1 cellular context compared by ENCODE assay signal in the genomic region with DNA sequence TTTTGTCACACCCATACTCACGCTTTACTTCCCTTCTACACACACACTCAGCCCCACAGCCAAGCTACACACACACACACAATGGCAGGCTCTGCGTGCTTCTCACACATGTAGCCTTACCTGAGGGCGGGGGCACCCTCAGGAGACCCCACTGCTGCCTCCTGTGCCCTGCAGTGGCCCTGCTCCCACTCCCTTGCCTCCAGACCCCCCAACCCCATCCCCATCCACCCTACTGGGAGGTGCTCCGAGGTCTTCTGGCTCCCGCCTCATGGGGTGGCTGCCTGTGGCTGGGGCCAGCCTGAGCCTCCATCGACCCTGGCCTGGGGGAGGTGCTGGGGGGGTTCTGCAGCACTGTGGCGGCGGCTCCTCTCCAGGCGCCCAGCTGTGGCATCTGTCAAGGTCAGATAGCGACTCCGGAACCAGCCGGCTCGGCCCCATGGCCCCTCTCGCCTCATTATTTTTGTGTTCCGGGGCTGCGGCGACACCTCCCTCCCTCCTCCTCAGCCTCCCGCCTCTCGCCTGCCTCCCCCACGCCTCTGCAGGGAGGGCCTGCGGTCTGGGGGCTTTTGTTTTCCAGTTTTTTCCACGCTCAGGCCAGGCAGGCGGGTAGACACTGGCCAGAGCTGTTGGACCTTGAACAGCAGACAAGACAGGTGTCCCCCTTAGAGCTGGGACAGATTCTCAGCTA.
A peak's percentile ranks its signal among the peaks of the same experiment; 100 is the strongest.
TF ChIP-seq lines count a peak whose summit lies in the region.

No MANE protein-coding gene starts in this region.

TF ChIP-seq in HEK293, 187 proteins besides CTCF, POLR2A, EP300 and RAD21 (continued from another document):
- TF ChIP-seq, protein P1, sequence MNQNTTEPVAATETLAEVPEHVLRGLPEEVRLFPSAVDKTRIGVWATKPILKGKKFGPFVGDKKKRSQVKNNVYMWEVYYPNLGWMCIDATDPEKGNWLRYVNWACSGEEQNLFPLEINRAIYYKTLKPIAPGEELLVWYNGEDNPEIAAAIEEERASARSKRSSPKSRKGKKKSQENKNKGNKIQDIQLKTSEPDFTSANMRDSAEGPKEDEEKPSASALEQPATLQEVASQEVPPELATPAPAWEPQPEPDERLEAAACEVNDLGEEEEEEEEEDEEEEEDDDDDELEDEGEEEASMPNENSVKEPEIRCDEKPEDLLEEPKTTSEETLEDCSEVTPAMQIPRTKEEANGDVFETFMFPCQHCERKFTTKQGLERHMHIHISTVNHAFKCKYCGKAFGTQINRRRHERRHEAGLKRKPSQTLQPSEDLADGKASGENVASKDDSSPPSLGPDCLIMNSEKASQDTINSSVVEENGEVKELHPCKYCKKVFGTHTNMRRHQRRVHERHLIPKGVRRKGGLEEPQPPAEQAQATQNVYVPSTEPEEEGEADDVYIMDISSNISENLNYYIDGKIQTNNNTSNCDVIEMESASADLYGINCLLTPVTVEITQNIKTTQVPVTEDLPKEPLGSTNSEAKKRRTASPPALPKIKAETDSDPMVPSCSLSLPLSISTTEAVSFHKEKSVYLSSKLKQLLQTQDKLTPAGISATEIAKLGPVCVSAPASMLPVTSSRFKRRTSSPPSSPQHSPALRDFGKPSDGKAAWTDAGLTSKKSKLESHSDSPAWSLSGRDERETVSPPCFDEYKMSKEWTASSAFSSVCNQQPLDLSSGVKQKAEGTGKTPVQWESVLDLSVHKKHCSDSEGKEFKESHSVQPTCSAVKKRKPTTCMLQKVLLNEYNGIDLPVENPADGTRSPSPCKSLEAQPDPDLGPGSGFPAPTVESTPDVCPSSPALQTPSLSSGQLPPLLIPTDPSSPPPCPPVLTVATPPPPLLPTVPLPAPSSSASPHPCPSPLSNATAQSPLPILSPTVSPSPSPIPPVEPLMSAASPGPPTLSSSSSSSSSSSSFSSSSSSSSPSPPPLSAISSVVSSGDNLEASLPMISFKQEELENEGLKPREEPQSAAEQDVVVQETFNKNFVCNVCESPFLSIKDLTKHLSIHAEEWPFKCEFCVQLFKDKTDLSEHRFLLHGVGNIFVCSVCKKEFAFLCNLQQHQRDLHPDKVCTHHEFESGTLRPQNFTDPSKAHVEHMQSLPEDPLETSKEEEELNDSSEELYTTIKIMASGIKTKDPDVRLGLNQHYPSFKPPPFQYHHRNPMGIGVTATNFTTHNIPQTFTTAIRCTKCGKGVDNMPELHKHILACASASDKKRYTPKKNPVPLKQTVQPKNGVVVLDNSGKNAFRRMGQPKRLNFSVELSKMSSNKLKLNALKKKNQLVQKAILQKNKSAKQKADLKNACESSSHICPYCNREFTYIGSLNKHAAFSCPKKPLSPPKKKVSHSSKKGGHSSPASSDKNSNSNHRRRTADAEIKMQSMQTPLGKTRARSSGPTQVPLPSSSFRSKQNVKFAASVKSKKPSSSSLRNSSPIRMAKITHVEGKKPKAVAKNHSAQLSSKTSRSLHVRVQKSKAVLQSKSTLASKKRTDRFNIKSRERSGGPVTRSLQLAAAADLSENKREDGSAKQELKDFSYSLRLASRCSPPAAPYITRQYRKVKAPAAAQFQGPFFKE (tag by site-specific recombination; IDR thresholded peaks at IDR 0.05; ENCODE audit: borderline replicate concordance) = no peak
- TF ChIP-seq ZNF785 (tag by site-specific recombination; IDR thresholded peaks at IDR 0.05) (no peak), REPIN1 (tag by site-specific recombination; IDR thresholded peaks at IDR 0.05; ENCODE audit: low read depth) (no peak), ZIC2 (tag by site-specific recombination; IDR thresholded peaks at IDR 0.05) (peak; percentile 70), ZFHX2 (tag by site-specific recombination; conservative IDR thresholded peaks at IDR 0.05) (peak; percentile 19; the same call in 1 of the 2 replicates)
- TF ChIP-seq, protein P2, sequence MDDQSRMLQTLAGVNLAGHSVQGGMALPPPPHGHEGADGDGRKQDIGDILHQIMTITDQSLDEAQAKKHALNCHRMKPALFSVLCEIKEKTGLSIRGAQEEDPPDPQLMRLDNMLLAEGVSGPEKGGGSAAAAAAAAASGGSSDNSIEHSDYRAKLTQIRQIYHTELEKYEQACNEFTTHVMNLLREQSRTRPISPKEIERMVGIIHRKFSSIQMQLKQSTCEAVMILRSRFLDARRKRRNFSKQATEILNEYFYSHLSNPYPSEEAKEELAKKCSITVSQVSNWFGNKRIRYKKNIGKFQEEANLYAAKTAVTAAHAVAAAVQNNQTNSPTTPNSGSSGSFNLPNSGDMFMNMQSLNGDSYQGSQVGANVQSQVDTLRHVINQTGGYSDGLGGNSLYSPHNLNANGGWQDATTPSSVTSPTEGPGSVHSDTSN (CRISPR knock-in tag; IDR thresholded peaks at IDR 0.05) = no peak
- TF ChIP-seq, protein P3, sequence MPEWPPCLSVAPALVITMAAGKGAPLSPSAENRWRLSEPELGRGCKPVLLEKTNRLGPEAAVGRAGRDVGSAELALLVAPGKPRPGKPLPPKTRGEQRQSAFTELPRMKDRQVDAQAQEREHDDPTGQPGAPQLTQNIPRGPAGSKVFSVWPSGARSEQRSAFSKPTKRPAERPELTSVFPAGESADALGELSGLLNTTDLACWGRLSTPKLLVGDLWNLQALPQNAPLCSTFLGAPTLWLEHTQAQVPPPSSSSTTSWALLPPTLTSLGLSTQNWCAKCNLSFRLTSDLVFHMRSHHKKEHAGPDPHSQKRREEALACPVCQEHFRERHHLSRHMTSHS (tag by site-specific recombination; IDR thresholded peaks at IDR 0.05) = no peak
TF ChIP-seq in HEK293: peak in this region for 4.
